ENCODE assay signal across 11 cellular contexts in genomic region chr1:228163004-228163753, GRCh38. TPM values are rescaled to one million over a fixed set of nuclear protein-coding genes. Genes with fewer than 3 reads are reported as not detected.
A peak's percentile ranks its signal among the peaks of the same experiment; 100 is the strongest.
DNase-seq lines count a peak whose midpoint lies in the region; ATAC-seq and TF ChIP-seq lines count a peak whose summit lies in the region.
"Had no signal": no experiment of that assay in that cellular context is flagged by ENCODE, and none has a peak within 500 bp of the region (broad histone marks: within the 10 kb centered on the region; RNA-seq: fewer than 3 reads in every experiment).

No MANE protein-coding gene starts in this region.

- H3K36me3 ChIP-seq in NT2/D1 (ENCODE audit: insufficient read depth, insufficient read length, low read length) = peaks cover 10% of the 10 kb centered on the region
- no peaks in the 10 kb centered on the region for H3K36me3 ChIP-seq in thyroid gland

- intact Hi-C loops in thyroid gland (cut with DNase I) = no loop called here

- no peak for DNase-seq in NT2/D1 (ENCODE audit: low read depth, low spot score)
- DNase-seq in dermis microvascular lymphatic vessel endothelial cell (ENCODE audit: low read depth in 2 of 2) = peak; percentile 75 to 89
- peak; percentile 46 to 95 for DNase-seq in lung microvascular endothelial cell (ENCODE audit: low read depth in 2 of 2)
- DNase-seq in thyroid gland = peak; percentile 33 to 51
- no peak for DNase-seq in GM03348 (ENCODE audit: low spot score)
- DNase-seq in stimulated activated CD4-positive, alpha-beta T cell treated with anti-CD3 and anti-CD28 coated beads, Interleukin-4, amount 100 ng/mL, for 4 hours = no peak
- DNase-seq: activated B cell treated with CpG ODN at 0.5 μM for 24 hours; effector memory CD4-positive, alpha-beta T cell; NCI-H524 treated with DMSO at 0.1 percent for 48 hours had no signal

- H3K27ac ChIP-seq in thyroid gland = peak overlapping the region; percentile 18 to 64 (median 63)

- no peaks in the 10 kb centered on the region for H3K27me3 ChIP-seq in NT2/D1 (ENCODE audit: insufficient read depth, insufficient read length)
- no peaks in the 10 kb centered on the region for H3K27me3 ChIP-seq in thyroid gland

- H3K9ac ChIP-seq in NT2/D1 (ENCODE audit: insufficient read length, low read depth) = peak overlapping the region; percentile 71

- WGBS in thyroid gland, 2 donors = 62 to 66% methylated on average over 7 to 12 of the region's 30 CpGs

- ATAC-seq in HG03432 (IDR thresholded peaks at IDR 0.05; ENCODE audit: unreplicated experiment) = no peak
- no peak for ATAC-seq in GM19035 (IDR thresholded peaks at IDR 0.05; ENCODE audit: unreplicated experiment)

- no peak for TF ChIP-seq CTCF in thyroid gland (IDR thresholded peaks at IDR 0.05)

- peaks cover 28% of the 10 kb centered on the region for H3K4me1 ChIP-seq in NT2/D1 (ENCODE audit: insufficient read depth, insufficient read length)
- H3K4me1 ChIP-seq in thyroid gland = peaks cover 6 to 18% of the 10 kb centered on the region in 2 donors

- no peak overlapping the region for H3K4me3 ChIP-seq in NT2/D1 (ENCODE audit: insufficient read length, low read depth)
- H3K4me3 ChIP-seq in thyroid gland (replicated peaks in 1 of 3) = no peak overlapping the region

- no peak for TF ChIP-seq POLR2A in thyroid gland (IDR thresholded peaks at IDR 0.05)

- H3K9me3 ChIP-seq in NT2/D1 (ENCODE audit: insufficient read depth, low read length) (no peaks in the 10 kb centered on the region), thyroid gland (no peaks in the 10 kb centered on the region)

RNA-seq across cellular contexts. Expression of gene IBA57, which starts 2.4 kb away (rescaled TPM):
- total RNA-seq in dermis microvascular lymphatic vessel endothelial cell (6.0 and 7.3 TPM in 2 replicates), lung microvascular endothelial cell (4.6 and 8.9 TPM in 2 replicates), thyroid gland (10 to 100 TPM in 2 of 4 donors, 1 to 10 TPM in 2; 4.0 to 15.0 (median 11.7) TPM)

RNA-seq across cellular contexts. Expression of gene GJC2, which starts 13.4 kb away (rescaled TPM):
- total RNA-seq in dermis microvascular lymphatic vessel endothelial cell (8.0 and 17.1 TPM in 2 replicates), lung microvascular endothelial cell (6.5 and 18.3 TPM in 2 replicates), thyroid gland (10 to 100 TPM in 1 of 4 donors, 1 to 10 TPM in 3; 2.1 to 14.0 (median 3.8) TPM)

RNA-seq across cellular contexts. Expression of gene GUK1, which starts 23.1 kb away (rescaled TPM):
- 718 and 833 TPM in 2 replicates for total RNA-seq in dermis microvascular lymphatic vessel endothelial cell
- total RNA-seq in lung microvascular endothelial cell = 590 and 952 TPM in 2 replicates
- total RNA-seq in thyroid gland = 100 to 1,000 TPM; 157 to 385 (median 283) TPM

RNA-seq across cellular contexts. Expression of gene OBSCN, which starts 44.7 kb away (rescaled TPM):
- 2.3 and 5.8 TPM in 2 replicates for total RNA-seq in dermis microvascular lymphatic vessel endothelial cell
- total RNA-seq in lung microvascular endothelial cell = 2.2 and 9.5 TPM in 2 replicates
- total RNA-seq in thyroid gland = 10 to 100 TPM; 24.0 to 35.1 (median 31.5) TPM

RNA-seq across cellular contexts. Expression of gene MRPL55, which starts 54.1 kb away (rescaled TPM):
- 35.8 and 47.0 TPM in 2 replicates for total RNA-seq in dermis microvascular lymphatic vessel endothelial cell
- 35.7 and 47.4 TPM in 2 replicates for total RNA-seq in lung microvascular endothelial cell
- 100 to 1,000 TPM in 1 of 4 donors, 10 to 100 TPM in 3; 23.5 to 125 (median 87.5) TPM for total RNA-seq in thyroid gland

Comparison
In these comparisons a context has a peak if more than half of its experiments do, and no peak if none do; other contexts are left out.
1. DNase-seq: peak in dermis microvascular lymphatic vessel endothelial cell (2 of 2), lung microvascular endothelial cell (2 of 2) and thyroid gland (2 of 2); none in NT2/D1 (single experiment), GM03348 (single experiment) and stimulated activated CD4-positive, alpha-beta T cell treated with anti-CD3 and anti-CD28 coated beads, Interleukin-4, amount 100 ng/mL, for 4 hours (0 of 2).